In the genomic region with DNA sequence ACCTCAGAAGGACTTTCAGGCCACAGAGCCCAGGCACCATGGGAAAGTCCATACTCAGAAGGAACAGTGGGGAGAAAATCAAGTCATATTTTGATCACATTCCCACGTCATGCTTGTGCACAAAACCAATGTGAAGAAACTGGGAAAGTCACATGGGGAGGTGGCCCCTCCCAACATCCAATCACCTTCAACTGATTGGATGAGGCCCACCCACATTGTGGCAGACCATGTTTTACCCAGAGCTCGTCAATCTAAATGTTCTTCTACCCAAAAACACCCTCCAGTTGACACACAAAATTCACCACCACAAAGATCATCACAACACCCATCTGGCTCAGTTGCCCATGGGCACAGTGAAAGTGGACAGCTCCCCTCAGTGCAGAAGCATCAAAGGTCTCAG, we compare ENCODE assay signal across 25 cellular contexts.
"Had no signal": no experiment of that assay in that cellular context is flagged by ENCODE, and none has a peak within 500 bp of the region (broad histone marks: within the 10 kb centered on the region; RNA-seq: fewer than 3 reads in every experiment).

No MANE protein-coding gene starts in this region.

- H3K9me3 ChIP-seq: neutrophil, pancreas, prostate gland, right atrium auricular region, right lobe of liver, sigmoid colon, stomach, thoracic aorta, thyroid gland, tibial nerve, upper lobe of left lung had no signal

- H3K27ac ChIP-seq: neutrophil, pancreas, prostate gland, right atrium auricular region, right lobe of liver, sigmoid colon, stomach, thoracic aorta, thyroid gland, upper lobe of left lung had no signal

- DNase-seq: naive thymus-derived CD4-positive, alpha-beta T cell; natural killer cell; nucleus accumbens; pancreas; retina; right lobe of liver; sigmoid colon; small intestine; stimulated activated CD4-positive, alpha-beta T cell treated with anti-CD3 and anti-CD28 coated beads, Interleukin-15, amount 100 ng/mL, for 24 hours; stimulated activated CD4-positive, alpha-beta T cell treated with anti-CD3 and anti-CD28 coated beads, Interleukin-2, amount 100 ng/mL, for 24 hours; stimulated activated CD4-positive, alpha-beta T cell treated with anti-CD3 and anti-CD28 coated beads, Interleukin-2, amount 100 ng/mL, for 48 hours; stimulated activated CD4-positive, alpha-beta T cell treated with anti-CD3 and anti-CD28 coated beads, Interleukin-4, amount 100 ng/mL, for 24 hours; stimulated activated naive B cell treated with anti-CD40 and anti-IgM and Interleukin-4, amounts not matched to agents 10 μg/mL and 1 μg/mL and 100 μg/mL, for 72 hours; stimulated activated naive CD4-positive, alpha-beta T cell treated with Interleukin-2 at 50 U/mL for 16 hours; stomach; thyroid gland; upper lobe of left lung had no signal

- ATAC-seq: naive thymus-derived CD4-positive, alpha-beta T cell; natural killer cell; right lobe of liver; stimulated activated effector memory CD8-positive, alpha-beta T cell treated with anti-CD3 and anti-CD28 coated beads, Interleukin-12 subunit alpha, Interleukin-12 subunit beta, amount 100 ng/mL, for 72 hours; stimulated activated naive B cell treated with anti-CD40 and anti-IgM and Interleukin-4, amounts not matched to agents 10 μg/mL and 1 μg/mL and 100 μg/mL, for 72 hours had no signal

- H3K4me1 ChIP-seq: prostate gland, right atrium auricular region, right lobe of liver, sigmoid colon, thyroid gland, upper lobe of left lung had no signal

- H3K27ac Mint-ChIP-seq: naive thymus-derived CD4-positive, alpha-beta T cell; natural killer cell; nephron; stimulated activated effector memory CD8-positive, alpha-beta T cell treated with anti-CD3 and anti-CD28 coated beads, Interleukin-12 subunit alpha, Interleukin-12 subunit beta, amount 100 ng/mL, for 72 hours; stimulated activated naive B cell treated with anti-CD40 and anti-IgM and Interleukin-4, amounts not matched to agents 10 μg/mL and 1 μg/mL and 100 μg/mL, for 72 hours; stimulated activated naive CD8-positive, alpha-beta T cell treated with anti-CD3 and anti-CD28 coated beads, Interleukin-15, Interleukin-2, amounts not matched to agents 100 ng/mL and 50 ng/mL, for 24 hours had no signal

- H3K36me3 Mint-ChIP-seq: naive thymus-derived CD4-positive, alpha-beta T cell; natural killer cell; stimulated activated effector memory CD8-positive, alpha-beta T cell treated with anti-CD3 and anti-CD28 coated beads, Interleukin-12 subunit alpha, Interleukin-12 subunit beta, amount 100 ng/mL, for 72 hours; stimulated activated naive B cell treated with anti-CD40 and anti-IgM and Interleukin-4, amounts not matched to agents 10 μg/mL and 1 μg/mL and 100 μg/mL, for 72 hours had no signal

- H3K27me3 ChIP-seq: pancreas, right atrium auricular region, right lobe of liver, sigmoid colon, thyroid gland, tibial nerve, upper lobe of left lung had no signal

- FAIRE-seq: pancreas, small intestine had no signal

- H3K9me3 Mint-ChIP-seq: natural killer cell; stimulated activated effector memory CD8-positive, alpha-beta T cell treated with anti-CD3 and anti-CD28 coated beads, Interleukin-12 subunit alpha, Interleukin-12 subunit beta, amount 100 ng/mL, for 72 hours; stimulated activated naive B cell treated with anti-CD40 and anti-IgM and Interleukin-4, amounts not matched to agents 10 μg/mL and 1 μg/mL and 100 μg/mL, for 72 hours; stimulated activated naive CD8-positive, alpha-beta T cell treated with anti-CD3 and anti-CD28 coated beads, Interleukin-15, Interleukin-2, amounts not matched to agents 100 ng/mL and 50 ng/mL, for 24 hours had no signal

- H3K36me3 ChIP-seq: neutrophil, pancreas, prostate gland, right atrium auricular region, right lobe of liver, sigmoid colon, stomach, thoracic aorta, thyroid gland, tibial nerve, upper lobe of left lung had no signal

- H3K4me3 Mint-ChIP-seq: naive thymus-derived CD4-positive, alpha-beta T cell; natural killer cell; nephron; stimulated activated effector memory CD8-positive, alpha-beta T cell treated with anti-CD3 and anti-CD28 coated beads, Interleukin-12 subunit alpha, Interleukin-12 subunit beta, amount 100 ng/mL, for 72 hours; stimulated activated naive B cell treated with anti-CD40 and anti-IgM and Interleukin-4, amounts not matched to agents 10 μg/mL and 1 μg/mL and 100 μg/mL, for 72 hours; stimulated activated naive CD8-positive, alpha-beta T cell treated with anti-CD3 and anti-CD28 coated beads, Interleukin-15, Interleukin-2, amounts not matched to agents 100 ng/mL and 50 ng/mL, for 24 hours had no signal

- H3K4me1 Mint-ChIP-seq: naive thymus-derived CD4-positive, alpha-beta T cell; natural killer cell; stimulated activated effector memory CD8-positive, alpha-beta T cell treated with anti-CD3 and anti-CD28 coated beads, Interleukin-12 subunit alpha, Interleukin-12 subunit beta, amount 100 ng/mL, for 72 hours; stimulated activated naive B cell treated with anti-CD40 and anti-IgM and Interleukin-4, amounts not matched to agents 10 μg/mL and 1 μg/mL and 100 μg/mL, for 72 hours had no signal

- H3K27me3 Mint-ChIP-seq: stimulated activated naive CD8-positive, alpha-beta T cell treated with anti-CD3 and anti-CD28 coated beads, Interleukin-15, Interleukin-2, amounts not matched to agents 100 ng/mL and 50 ng/mL, for 24 hours had no signal

- H3K4me3 ChIP-seq: pancreas, prostate gland, right atrium auricular region, right lobe of liver, sigmoid colon, stomach, thoracic aorta, thyroid gland, tibial nerve, upper lobe of left lung had no signal
